ENCODE assay signal across 29 cellular contexts in genomic region chr13:39866722-39867121, GRCh38.
"Had no signal": no experiment of that assay in that cellular context is flagged by ENCODE, and none has a peak within 500 bp of the region (broad histone marks: within the 10 kb centered on the region; RNA-seq: fewer than 3 reads in every experiment).

No MANE protein-coding gene starts in this region.

- DNase-seq: cortex of kidney; effector memory CD8-positive, alpha-beta T cell; erythroblast; esophagus squamous epithelium; foreskin melanocyte; glutamatergic neuron; heart right ventricle; hippocampal formation; left cardiac atrium; left lung; mammary epithelial cell; mesendoderm; midbrain; naive thymus-derived CD4-positive, alpha-beta T cell; nucleus accumbens; stimulated activated CD4-positive, alpha-beta T cell treated with anti-CD3 and anti-CD28 coated beads, Interleukin-12 subunit alpha, Interleukin-12 subunit beta, amount 100 ng/mL, for 4 hours; stimulated activated CD4-positive, alpha-beta T cell treated with anti-CD3 and anti-CD28 coated beads, Interleukin-1b, Interleukin-23, amount 100 ng/mL, for 48 hours; stimulated activated CD4-positive, alpha-beta T cell treated with anti-CD3 and anti-CD28 coated beads, Interleukin-4, amount 100 ng/mL, for 1 hour; stimulated activated CD8-positive, alpha-beta memory T cell treated with anti-CD3 and anti-CD28 coated beads, Interleukin-4, amount 100 ng/mL, for 48 hours; stimulated activated naive CD4-positive, alpha-beta T cell treated with Interleukin-2 at 50 U/mL for 16 hours; transverse colon; upper lobe of right lung; uterus had no signal

- H3K4me3 Mint-ChIP-seq: effector memory CD8-positive, alpha-beta T cell; naive thymus-derived CD4-positive, alpha-beta T cell; nephron had no signal

- H3K4me2 ChIP-seq: smooth muscle cell had no signal

- H3K9me3 Mint-ChIP-seq: effector memory CD8-positive, alpha-beta T cell; nephron had no signal

- H3K36me3 Mint-ChIP-seq: naive thymus-derived CD4-positive, alpha-beta T cell had no signal

- H3K9me3 ChIP-seq: esophagus squamous epithelium, left lung, prostate gland, right atrium auricular region, suprapubic skin, transverse colon, upper lobe of right lung, uterus had no signal

- H3K27me3 ChIP-seq: esophagus squamous epithelium, heart right ventricle, left lung, right atrium auricular region, transverse colon, upper lobe of right lung, uterus had no signal

- H3K4me1 ChIP-seq: esophagus squamous epithelium, left lung, prostate gland, right atrium auricular region, suprapubic skin, transverse colon, upper lobe of right lung, uterus had no signal

- H3K36me3 ChIP-seq: esophagus squamous epithelium, heart right ventricle, left lung, prostate gland, right atrium auricular region, suprapubic skin, transverse colon, upper lobe of right lung, uterus had no signal

- H3K27ac Mint-ChIP-seq: effector memory CD8-positive, alpha-beta T cell; naive thymus-derived CD4-positive, alpha-beta T cell; nephron had no signal

- H3K4me3 ChIP-seq: esophagus squamous epithelium, heart right ventricle, left lung, prostate gland, right atrium auricular region, smooth muscle cell, suprapubic skin, transverse colon, upper lobe of right lung, uterus had no signal

- ATAC-seq: effector memory CD8-positive, alpha-beta T cell; heart right ventricle; left cardiac atrium; left lung; naive thymus-derived CD4-positive, alpha-beta T cell; sciatic nerve; upper lobe of right lung had no signal

- H3K4me1 Mint-ChIP-seq: nephron had no signal

- H3K27ac ChIP-seq: esophagus squamous epithelium, heart right ventricle, left lung, prostate gland, right atrium auricular region, suprapubic skin, transverse colon, upper lobe of right lung, uterus had no signal
